In the genomic region with DNA sequence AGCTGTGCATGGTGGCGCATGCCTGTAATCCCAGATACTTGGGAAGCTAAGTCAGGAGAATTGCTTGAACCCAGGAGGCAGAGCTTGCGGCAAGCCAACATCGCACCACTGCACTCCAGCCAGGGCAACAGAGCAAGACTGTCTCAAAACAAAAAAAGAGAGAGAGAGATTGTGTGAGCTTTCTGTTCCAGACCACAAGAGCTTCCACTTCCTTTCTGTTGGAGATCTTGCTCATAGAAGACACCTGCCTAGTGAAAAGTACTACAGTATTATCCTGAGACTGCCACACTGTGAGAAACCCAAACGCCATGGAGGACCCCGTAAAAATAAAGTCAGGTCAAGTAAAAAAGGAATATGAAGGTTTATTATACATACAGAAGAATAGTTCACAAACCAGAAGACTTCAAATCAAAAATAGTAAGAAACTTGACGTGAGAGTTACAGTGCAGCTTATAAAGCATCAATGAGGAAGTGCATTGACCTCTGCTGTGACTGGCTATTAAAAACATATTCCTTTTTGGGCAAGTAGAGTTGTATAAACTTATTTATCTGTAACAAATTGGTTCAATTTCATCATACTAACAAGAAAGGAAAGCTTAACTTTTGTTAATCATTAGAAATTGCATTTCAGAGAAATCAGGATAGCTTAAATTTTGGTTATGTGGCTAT, we compare ENCODE assay signal across 10 cellular contexts. TPM values are rescaled to one million over a fixed set of nuclear protein-coding genes. Genes with fewer than 3 reads are reported as not detected.
DNase-seq lines count a peak whose midpoint lies in the region; ATAC-seq, FAIRE-seq and TF ChIP-seq lines count a peak whose summit lies in the region.
"Had no signal": no experiment of that assay in that cellular context is flagged by ENCODE, and none has a peak within 500 bp of the region (broad histone marks: within the 10 kb centered on the region; RNA-seq: fewer than 3 reads in every experiment).

No MANE protein-coding gene starts in this region.

- no peak for TF ChIP-seq RAD21 in HepG2 (CRISPR knock-in tag; IDR thresholded peaks at IDR 0.05)

- 30% methylated on average over 6 of the region's 6 CpGs for WGBS in right lobe of liver (ENCODE audit: insufficient coverage, low coverage, low lambda C conversion rate, missing lambda C conversion rate)
- WGBS in HepG2 (ENCODE audit: low lambda C conversion rate), result 39% methylated on average over 6 of the region's 6 CpGs

- CTCF ChIA-PET in HepG2 (lab: Yijun Ruan, JAX; ENCODE audit: low intra/inter-chr PET ratio, low total read pairs), result no interaction called here

- H3K9me3 ChIP-seq in right lobe of liver (no peaks in the 10 kb centered on the region), HepG2 (ENCODE audit: low read length) (peaks cover 30% of the 10 kb centered on the region), lower lobe of right lung (no peaks in the 10 kb centered on the region)
- H3K9me3 ChIP-seq: SJSA1 had no signal

- no peak for DNase-seq in right lobe of liver
- no peak for DNase-seq in HepG2 (ENCODE audit: low spot score)
- no peak for DNase-seq in glomerular visceral epithelial cell (ENCODE audit: extremely low spot score)
- no peak for DNase-seq in stimulated activated CD4-positive, alpha-beta T cell treated with anti-CD3 and anti-CD28 coated beads, Interleukin-12 subunit alpha, Interleukin-12 subunit beta, amount 100 ng/mL, for 4 hours
- DNase-seq in lower lobe of right lung, result no peak
- no peak for DNase-seq in NCI-H748 treated with DMSO at 0.1 percent for 48 hours (lab: John Stamatoyannopoulos, UW)

- peaks cover 0 to 8% of the 10 kb centered on the region in 2 donors for H3K27me3 ChIP-seq in right lobe of liver
- H3K27me3 ChIP-seq in HepG2 (ENCODE audit: control insufficient read depth in 1 of 2, insufficient read depth in 2 of 2, low read length in 2 of 2), result no peaks in the 10 kb centered on the region
- peaks cover 6% of the 10 kb centered on the region for H3K27me3 ChIP-seq in lower lobe of right lung (ENCODE audit: low read depth)
- H3K27me3 ChIP-seq: SJSA1 had no signal

- TF ChIP-seq POLR2A in right lobe of liver (IDR thresholded peaks at IDR 0.05) (no peak), HepG2 (IDR thresholded peaks at IDR 0.05; ENCODE audit: insufficient read depth in 1 of 2, low read depth in 2 of 2, low read length in 2 of 2) (no peak), Raji (IDR thresholded peaks at IDR 0.05; ENCODE audit: insufficient read depth, low read depth, low read length) (peak; percentile 32; the same call in 1 of the 2 replicates)

- H3K27ac ChIP-seq in right lobe of liver, result no peak overlapping the region
- H3K27ac ChIP-seq in HepG2 (ENCODE audit: extremely low read length, insufficient read depth, low read length), result no peak overlapping the region
- H3K27ac ChIP-seq in lower lobe of right lung, result no peak overlapping the region
- H3K27ac ChIP-seq: SJSA1 had no signal

- no peak overlapping the region for H3K4me2 ChIP-seq in HepG2 (ENCODE audit: low read depth, low read length)

- H3K36me3 ChIP-seq in right lobe of liver (no peaks in the 10 kb centered on the region), HepG2 (replicated peaks in 1 of 2; ENCODE audit: control insufficient read depth in 1 of 2, insufficient read depth in 2 of 2, low read length in 2 of 2) (no peaks in the 10 kb centered on the region), lower lobe of right lung (no peaks in the 10 kb centered on the region)
- H3K36me3 ChIP-seq: SJSA1 had no signal

- ATAC-seq in right lobe of liver, result peak in 3 of 4 donors; percentile 23 to 31 (median 28)
- no peak for ATAC-seq in HepG2
- peak; percentile 71 for ATAC-seq in HG03039 (IDR thresholded peaks at IDR 0.05; ENCODE audit: unreplicated experiment)
- no peak for ATAC-seq in lower lobe of right lung

- POLR2A ChIA-PET in HepG2 (lab: Yijun Ruan, JAX), result no interaction called here

- FAIRE-seq in HepG2 (lab: Jason Lieb, UNC), result no peak
- FAIRE-seq: endometrium had no signal

- TF ChIP-seq CTCF in right lobe of liver (IDR thresholded peaks at IDR 0.05) (no peak), HepG2 (CRISPR knock-in tag; IDR thresholded peaks at IDR 0.05) (no peak), lower lobe of right lung (IDR thresholded peaks at IDR 0.05) (no peak)

- intact Hi-C loops in right lobe of liver (cut with DNase I) (no loop called here), HepG2 (cut with micrococcal nuclease; ENCODE audit: unreplicated experiment) (no loop called here), lower lobe of right lung (cut with DNase I) (no loop called here)

- H2AFZ ChIP-seq in HepG2 (ENCODE audit: low read length), result no peak overlapping the region

- no peak overlapping the region for H3K9ac ChIP-seq in HepG2 (ENCODE audit: insufficient read depth, low read depth, low read length)

- no TSS peak for BruUV-seq in HepG2 (replicated peaks; lab: Mats Ljungman, UMichigan)

- H3K4me3 ChIP-seq in right lobe of liver (no peak overlapping the region), HepG2 (replicated peaks in 1 of 3; ENCODE audit: insufficient read depth in 1 of 3, low read depth in 2 of 3, low read length in 3 of 3) (no peak overlapping the region), lower lobe of right lung (no peak overlapping the region)
- H3K4me3 ChIP-seq: SJSA1 had no signal

- H4K20me1 ChIP-seq in HepG2 (ENCODE audit: insufficient read depth, low read length), result no peaks in the 10 kb centered on the region

- H3K4me1 ChIP-seq in right lobe of liver (no peaks in the 10 kb centered on the region), HepG2 (ENCODE audit: insufficient read depth, low read length) (no peaks in the 10 kb centered on the region), lower lobe of right lung (peaks cover 4% of the 10 kb centered on the region)
- H3K4me1 ChIP-seq: SJSA1 had no signal

- no peaks in the 10 kb centered on the region for H3K79me2 ChIP-seq in HepG2 (ENCODE audit: insufficient read depth, low read length)

- in situ Hi-C loops in HepG2 (cut with HindIII; ENCODE audit: extremely low pct_ligation_motif_present, low pct_unique_long_range_greater_than_20kb), result no loop called here

- TF ChIP-seq EP300 in HepG2 (IDR thresholded peaks at IDR 0.05; ENCODE audit: low read depth in 2 of 2, low read length in 2 of 2) (no peak), HepG2 (CRISPR knock-in tag; IDR thresholded peaks at IDR 0.05; ENCODE audit: borderline replicate concordance) (no peak)

TF ChIP-seq in HepG2, 621 proteins besides CTCF, POLR2A, EP300 and RAD21 (continues in another document):
- TF ChIP-seq PLRG1 (conservative IDR thresholded peaks at IDR 0.05) (no peak), PHF20 (CRISPR knock-in tag; IDR thresholded peaks at IDR 0.05) (no peak), ADNP (CRISPR knock-in tag; IDR thresholded peaks at IDR 0.05) (no peak), FOSL1 (CRISPR knock-in tag; IDR thresholded peaks at IDR 0.05; ENCODE audit: borderline replicate concordance) (no peak), JARID2 (CRISPR knock-in tag; IDR thresholded peaks at IDR 0.05; ENCODE audit: insufficient replicate concordance) (no peak)
- TF ChIP-seq, protein P1, sequence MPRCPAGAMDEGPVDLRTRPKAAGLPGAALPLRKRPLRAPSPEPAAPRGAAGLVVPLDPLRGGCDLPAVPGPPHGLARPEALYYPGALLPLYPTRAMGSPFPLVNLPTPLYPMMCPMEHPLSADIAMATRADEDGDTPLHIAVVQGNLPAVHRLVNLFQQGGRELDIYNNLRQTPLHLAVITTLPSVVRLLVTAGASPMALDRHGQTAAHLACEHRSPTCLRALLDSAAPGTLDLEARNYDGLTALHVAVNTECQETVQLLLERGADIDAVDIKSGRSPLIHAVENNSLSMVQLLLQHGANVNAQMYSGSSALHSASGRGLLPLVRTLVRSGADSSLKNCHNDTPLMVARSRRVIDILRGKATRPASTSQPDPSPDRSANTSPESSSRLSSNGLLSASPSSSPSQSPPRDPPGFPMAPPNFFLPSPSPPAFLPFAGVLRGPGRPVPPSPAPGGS (CRISPR knock-in tag; IDR thresholded peaks at IDR 0.05), result no peak
- TF ChIP-seq, protein P2, sequence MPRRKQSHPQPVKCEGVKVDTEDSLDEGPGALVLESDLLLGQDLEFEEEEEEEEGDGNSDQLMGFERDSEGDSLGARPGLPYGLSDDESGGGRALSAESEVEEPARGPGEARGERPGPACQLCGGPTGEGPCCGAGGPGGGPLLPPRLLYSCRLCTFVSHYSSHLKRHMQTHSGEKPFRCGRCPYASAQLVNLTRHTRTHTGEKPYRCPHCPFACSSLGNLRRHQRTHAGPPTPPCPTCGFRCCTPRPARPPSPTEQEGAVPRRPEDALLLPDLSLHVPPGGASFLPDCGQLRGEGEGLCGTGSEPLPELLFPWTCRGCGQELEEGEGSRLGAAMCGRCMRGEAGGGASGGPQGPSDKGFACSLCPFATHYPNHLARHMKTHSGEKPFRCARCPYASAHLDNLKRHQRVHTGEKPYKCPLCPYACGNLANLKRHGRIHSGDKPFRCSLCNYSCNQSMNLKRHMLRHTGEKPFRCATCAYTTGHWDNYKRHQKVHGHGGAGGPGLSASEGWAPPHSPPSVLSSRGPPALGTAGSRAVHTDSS (CRISPR knock-in tag; conservative IDR thresholded peaks at IDR 0.05), result no peak

RNA-seq across cellular contexts. Expression of a gene that starts 4.3 kb away (rescaled TPM):
- total RNA-seq in right lobe of liver (1 to 10 TPM in 4 of 6 experiments, under 1 TPM in 2; 0.74 to 3.0 (median 2.0) TPM), HepG2 (2016; rRNA removed; fragmentation: Illumina TruSeq; extraction: Trizol) (not detected in 2 replicates), lower lobe of right lung (30.3 TPM)
- not detected in 2 replicates for total RNA-seq in HepG2 (2016; cell fraction: cytosol; rRNA removed; fragmentation: Illumina TruSeq; extraction: Trizol; ENCODE audit: low read depth)
- total RNA-seq in HepG2 (2016; cell fraction: insoluble cytoplasmic fraction; rRNA removed; fragmentation: Illumina TruSeq; extraction: Trizol), result not detected in 2 replicates
- not detected in 2 replicates for total RNA-seq in HepG2 (2016; cell fraction: membrane; rRNA removed; fragmentation: Illumina TruSeq; extraction: Trizol)
- total RNA-seq in HepG2 (2016; cell fraction: nucleus; rRNA removed; fragmentation: Illumina TruSeq; extraction: Trizol), result not detected in 2 replicates
- polyA plus RNA-seq in HepG2 (2011; rRNA removed), result 0.01 TPM in 2 replicates
- polyA plus RNA-seq in HepG2 (2011; cell fraction: cytosol; rRNA removed), result 0.01 TPM in 1 of 2 replicates, not detected in the other
- polyA plus RNA-seq in HepG2 (2011; cell fraction: nucleus; rRNA removed), result not detected in 2 replicates
- 0.04 TPM in 1 of 2 replicates, not detected in the other for polyA plus RNA-seq in HepG2 (2012)
- not detected in 2 replicates for polyA plus RNA-seq in HepG2 (2016; cell fraction: cytosol; fragmentation: Illumina TruSeq; extraction: Trizol; ENCODE audit: low read depth)
- not detected in 2 replicates for polyA plus RNA-seq in HepG2 (2016; cell fraction: insoluble cytoplasmic fraction; fragmentation: Illumina TruSeq; extraction: Trizol; ENCODE audit: low read depth)
- polyA plus RNA-seq in HepG2 (2016; cell fraction: membrane; fragmentation: Illumina TruSeq; extraction: Trizol; ENCODE audit: low read depth), result not detected in 2 replicates
- polyA plus RNA-seq in HepG2 (2016; cell fraction: nucleus; fragmentation: Illumina TruSeq; extraction: Trizol; ENCODE audit: insufficient read depth, low read depth), result not detected in 2 replicates
- polyA minus RNA-seq in HepG2 (2011; rRNA and poly(A)+ RNA removed; ENCODE audit: low replicate concordance), result 0.05 TPM in 1 of 2 replicates, not detected in the other
- not detected in 2 replicates for polyA minus RNA-seq in HepG2 (2011; cell fraction: cytosol; rRNA and poly(A)+ RNA removed)
- 0.13 TPM in 1 of 2 replicates, not detected in the other for polyA minus RNA-seq in HepG2 (2011; cell fraction: nucleus; rRNA and poly(A)+ RNA removed)
- total RNA-seq: SJSA1 had no signal

Comparison
In these comparisons a context has a peak if more than half of its experiments do, and no peak if none do; other contexts are left out.
1. ATAC-seq: peak in right lobe of liver (3 of 4) and HG03039 (single experiment); none in HepG2 (single experiment) and lower lobe of right lung (0 of 2).